Comparison of ENCODE assay signal across 25 cellular contexts in genomic region chr9:40913096-40913719, GRCh38.
"Had no signal": no experiment of that assay in that cellular context is flagged by ENCODE, and none has a peak within 500 bp of the region (broad histone marks: within the 10 kb centered on the region; RNA-seq: fewer than 3 reads in every experiment).

No MANE protein-coding gene starts in this region.

- ATAC-seq: activated naive CD4-positive, alpha-beta T cell treated with anti-CD3 and anti-CD28 coated beads, Interleukin-2, amount 50 U/mL, for 72 hours; activated naive CD8-positive, alpha-beta T cell treated with anti-CD3 and anti-CD28 coated beads, Interleukin-2, amount 50 U/mL, for 24 hours; activated T-cell treated with anti-CD3 and anti-CD28 coated beads, Interleukin-2, amount 50 U/mL, for 4 hours; Panc1; WTC11 had no signal

- DNase-seq: activated CD4-positive, alpha-beta memory T cell treated with anti-CD3 and anti-CD28 coated beads for 36 hours; activated CD4-positive, alpha-beta T cell treated with anti-CD3 and anti-CD28 coated beads for 48 hours; activated CD4-positive, CD25-positive, alpha-beta regulatory T cell treated with anti-CD3 and anti-CD28 coated beads, Interleukin-2, amount 50 U/mL, for 72 hours; activated effector memory CD4-positive, alpha-beta T cell treated with anti-CD3 and anti-CD28 coated beads, Interleukin-2, amount 50 U/mL, for 16 hours; activated naive CD4-positive, alpha-beta T cell treated with Interleukin-2 at 50 U/mL for 16 hours; activated naive CD8-positive, alpha-beta T cell treated with anti-CD3 and anti-CD28 coated beads, Interleukin-2, amount 50 U/mL, for 24 hours; activated T-cell treated with anti-CD3 and anti-CD28 coated beads, Interleukin-2, amount 50 U/mL, for 4 hours; amniotic stem cell; MG63; MV-4-11; NCI-H1092 treated with DMSO at 0.1 percent for 48 hours; NCI-H1436; NCI-H1694 treated with DMSO at 0.1 percent for 48 hours; NCI-H2081; NCI-H510A treated with DMSO at 0.1 percent for 48 hours; NCI-H69; NK-92 treated with Interleukin-12 subunit alpha and Interleukin-12 subunit beta, amount 100 ng/mL, for 24 hours; OCI-M1; SIG-M5; T-helper 17 cell; T-helper 9 cell had no signal

- H3K36me3 ChIP-seq: MG63 had no signal

- H3K4me3 ChIP-seq: MG63 had no signal

- FAIRE-seq: astrocyte had no signal
